ENCODE assay signal across 16 cellular contexts in the genomic region with DNA sequence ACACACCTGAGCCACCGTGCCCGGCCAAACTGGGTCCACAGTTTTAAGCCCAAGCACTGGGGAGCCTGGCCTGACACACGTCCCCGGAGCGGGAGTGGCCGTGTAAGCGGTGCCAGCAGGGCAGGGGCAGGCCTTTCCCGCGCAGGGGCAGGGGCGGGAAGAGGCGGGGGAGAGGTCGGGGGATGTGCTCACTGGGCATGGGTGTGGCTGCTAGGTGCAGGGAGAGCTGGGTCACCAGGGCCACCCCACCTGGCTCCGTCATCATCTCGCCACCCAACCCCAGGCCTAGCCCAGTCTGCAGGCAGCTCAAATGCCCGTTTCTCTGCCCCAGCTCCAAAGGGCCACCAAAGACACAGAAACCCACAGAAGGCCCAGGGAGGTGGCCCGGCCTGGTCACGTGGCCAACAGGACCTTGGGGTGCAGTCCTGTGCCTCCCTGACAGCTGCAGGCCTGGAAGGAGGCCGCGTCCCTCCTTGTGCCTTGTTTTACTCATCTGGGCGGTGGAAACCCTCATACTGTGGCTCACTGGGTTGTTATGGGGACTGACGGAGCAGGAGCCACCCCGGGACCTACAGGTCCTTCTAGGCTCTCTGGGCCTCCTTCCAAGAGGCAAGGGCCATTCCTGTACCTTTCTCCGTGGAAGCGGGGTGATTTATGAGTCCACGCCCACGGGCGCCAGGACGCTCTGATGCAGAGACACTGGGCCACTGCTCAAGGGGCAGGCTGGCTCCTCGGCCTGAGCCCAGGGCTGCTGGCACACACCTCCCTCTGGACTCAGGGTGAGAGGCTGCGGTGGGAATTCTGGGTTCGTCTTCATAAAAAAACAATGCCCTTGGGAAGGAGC. TPM values are rescaled to one million over a fixed set of nuclear protein-coding genes. Genes with fewer than 3 reads are reported as not detected.
DNase-seq lines count a peak whose midpoint lies in the region; ATAC-seq and TF ChIP-seq lines count a peak whose summit lies in the region.
"Had no signal": no experiment of that assay in that cellular context is flagged by ENCODE, and none has a peak within 500 bp of the region (broad histone marks: within the 10 kb centered on the region; RNA-seq: fewer than 3 reads in every experiment).

No MANE protein-coding gene starts in this region.

- DNase-seq in RWPE1 (ENCODE audit: low spot score) = no peak
- peak; percentile 90 for DNase-seq in colonic mucosa
- peak; percentile 88 to 93 (median 92) for DNase-seq in mucosa of descending colon
- no peak for DNase-seq in stimulated activated naive B cell treated with anti-CD40 and anti-IgM and Interleukin-4, amounts not matched to agents 10 μg/mL and 1 μg/mL and 100 μg/mL, for 72 hours
- DNase-seq in uterus = no peak
- DNase-seq in HEK293T (ENCODE audit: extremely low spot score) = no peak
- no peak for DNase-seq in GM13977 (ENCODE audit: low spot score)
- DNase-seq: COR-L47, H9, NCI-H187, NCI-H774, PC-3 had no signal

- no peaks in the 10 kb centered on the region for H3K9me3 ChIP-seq in colonic mucosa
- H3K9me3 ChIP-seq in mucosa of descending colon = no peaks in the 10 kb centered on the region
- H3K9me3 ChIP-seq in uterus = no peaks in the 10 kb centered on the region

- H3K4me1 Mint-ChIP-seq in stimulated activated naive B cell treated with anti-CD40 and anti-IgM and Interleukin-4, amounts not matched to agents 10 μg/mL and 1 μg/mL and 100 μg/mL, for 72 hours = peaks cover 0 to 10% of the 10 kb centered on the region in 2 donors
- H3K4me1 Mint-ChIP-seq: H9 had no signal

- TF ChIP-seq POLR2A in uterus (IDR thresholded peaks at IDR 0.05) = no peak

- no peak overlapping the region for H3K4me3 ChIP-seq in colonic mucosa
- no peak overlapping the region for H3K4me3 ChIP-seq in mucosa of descending colon
- H3K4me3 ChIP-seq in uterus = no peak overlapping the region

- H3K27me3 ChIP-seq in colonic mucosa (no peaks in the 10 kb centered on the region), uterus (no peaks in the 10 kb centered on the region)

- CTCF ChIA-PET in RWPE1 (lab: Yijun Ruan, JAX) (interaction anchor here (0.6 kb wide), 1 partner anchor 150 kb away, joined by 3 read pairs; no protein-coding TSS in a partner anchor), HEK293T (lab: Yijun Ruan, JAX) (no interaction called here)

- peak overlapping the region; percentile 68 for H3K27ac ChIP-seq in RWPE1
- peak overlapping the region; percentile 91 for H3K27ac ChIP-seq in colonic mucosa
- H3K27ac ChIP-seq in uterus = no peak overlapping the region
- H3K27ac ChIP-seq: HL-60 had no signal

- H3K4me3 Mint-ChIP-seq in stimulated activated naive B cell treated with anti-CD40 and anti-IgM and Interleukin-4, amounts not matched to agents 10 μg/mL and 1 μg/mL and 100 μg/mL, for 72 hours = no peak overlapping the region
- H3K4me3 Mint-ChIP-seq: H9 had no signal

- H3K9ac ChIP-seq in colonic mucosa (ENCODE audit: low read depth in 2 of 2, low read length in 2 of 2) = peak overlapping the region; percentile 60 to 88

- intact Hi-C loops in colonic mucosa (cut with DNase I) (no loop called here), mucosa of descending colon (cut with DNase I, micrococcal nuclease) (no loop called here), uterus (cut with DNase I; ENCODE audit: low total_unique reads) (no loop called here)

- H3K9me3 Mint-ChIP-seq in stimulated activated naive B cell treated with anti-CD40 and anti-IgM and Interleukin-4, amounts not matched to agents 10 μg/mL and 1 μg/mL and 100 μg/mL, for 72 hours = no peaks in the 10 kb centered on the region
- H3K9me3 Mint-ChIP-seq: H9 had no signal

- H3K36me3 ChIP-seq in colonic mucosa (peaks cover 2% of the 10 kb centered on the region), mucosa of descending colon (ENCODE audit: low read depth) (peaks cover 4% of the 10 kb centered on the region), uterus (no peaks in the 10 kb centered on the region)

- H3K27ac Mint-ChIP-seq in stimulated activated naive B cell treated with anti-CD40 and anti-IgM and Interleukin-4, amounts not matched to agents 10 μg/mL and 1 μg/mL and 100 μg/mL, for 72 hours = peak overlapping the region; percentile 5

- no peaks in the 10 kb centered on the region for H3K27me3 Mint-ChIP-seq in stimulated activated naive B cell treated with anti-CD40 and anti-IgM and Interleukin-4, amounts not matched to agents 10 μg/mL and 1 μg/mL and 100 μg/mL, for 72 hours

- peaks cover 36 to 49% of the 10 kb centered on the region in 2 donors for H3K36me3 Mint-ChIP-seq in stimulated activated naive B cell treated with anti-CD40 and anti-IgM and Interleukin-4, amounts not matched to agents 10 μg/mL and 1 μg/mL and 100 μg/mL, for 72 hours

- no peak for TF ChIP-seq CTCF in RWPE1 (conservative IDR thresholded peaks at IDR 0.05; ENCODE audit: low read depth)
- TF ChIP-seq CTCF in colonic mucosa (IDR thresholded peaks at IDR 0.05) = no peak
- no peak for TF ChIP-seq CTCF in mucosa of descending colon (IDR thresholded peaks at IDR 0.05)
- TF ChIP-seq CTCF in uterus (IDR thresholded peaks at IDR 0.05) = no peak
- no peak for TF ChIP-seq CTCF in GM13977 (IDR thresholded peaks at IDR 0.05; ENCODE audit: extremely low read depth, insufficient read depth, missing control alignments)

- H3K4me1 ChIP-seq in colonic mucosa = peaks cover 10% of the 10 kb centered on the region
- peaks cover 10% of the 10 kb centered on the region for H3K4me1 ChIP-seq in mucosa of descending colon (ENCODE audit: low read depth)
- no peaks in the 10 kb centered on the region for H3K4me1 ChIP-seq in uterus

- in situ Hi-C loops in GM13977 (cut with MboI; ENCODE audit: low pct_unique_long_range_greater_than_20kb, low sequenced_read_pairs, unreplicated experiment) = no loop called here

- ATAC-seq in mucosa of descending colon = peak; percentile 86
- no peak for ATAC-seq in stimulated activated naive B cell treated with anti-CD40 and anti-IgM and Interleukin-4, amounts not matched to agents 10 μg/mL and 1 μg/mL and 100 μg/mL, for 72 hours (replicated peaks)
- no peak for ATAC-seq in GM18873 (IDR thresholded peaks at IDR 0.05; ENCODE audit: low FRiP score, unreplicated experiment)
- ATAC-seq: PC-3 had no signal

- POLR2A ChIA-PET in RWPE1 (lab: Yijun Ruan, JAX; ENCODE audit: low non-redundant PET) = no interaction called here
- POLR2A ChIA-PET in HEK293T (lab: Yijun Ruan, JAX) = interaction anchor here (0.7 kb wide), 1 partner anchor 21 kb away, joined by 3 read pairs; no protein-coding TSS in a partner anchor

TF ChIP-seq in HEK293T, 16 proteins besides CTCF, POLR2A, EP300 and RAD21:
- no peak for TF ChIP-seq TARDBP (IDR thresholded peaks at IDR 0.05)
- TF ChIP-seq ZNF384 (IDR thresholded peaks at IDR 0.05) = no peak
- no peak for TF ChIP-seq FOXM1 (IDR thresholded peaks at IDR 0.05; ENCODE audit: borderline replicate concordance)
- no peak for TF ChIP-seq FOXK2 (IDR thresholded peaks at IDR 0.05)
- no peak for TF ChIP-seq NFRKB (IDR thresholded peaks at IDR 0.05)
- no peak for TF ChIP-seq LEF1 (IDR thresholded peaks at IDR 0.05; ENCODE audit: borderline replicate concordance)
- TF ChIP-seq CTBP1 (IDR thresholded peaks at IDR 0.05; ENCODE audit: borderline replicate concordance) = no peak
- no peak for TF ChIP-seq SP1 (IDR thresholded peaks at IDR 0.05)
TF ChIP-seq in HEK293T: peak in this region for 0.

RNA-seq across cellular contexts. Expression of a gene that starts 27.7 kb away (rescaled TPM):
- total RNA-seq in colonic mucosa (100 to 1,000 TPM; 211 to 260 TPM), mucosa of descending colon (100 to 1,000 TPM; 173 to 221 (median 192) TPM), uterus (100 to 1,000 TPM in 1 of 4 donors, 10 to 100 TPM in 2, 1 to 10 TPM in 1; 7.4 to 105 (median 82.4) TPM)

RNA-seq across cellular contexts. Expression of a gene that starts 29.6 kb away (rescaled TPM):
- 100 to 1,000 TPM; 110 to 123 TPM for total RNA-seq in colonic mucosa
- total RNA-seq in mucosa of descending colon = 100 to 1,000 TPM; 104 to 115 (median 112) TPM
- total RNA-seq in uterus = 10 to 100 TPM; 10.8 to 72.9 (median 14.1) TPM

RNA-seq across cellular contexts. Expression of a gene that starts 57.2 kb away (rescaled TPM):
- 1 to 10 TPM; 1.1 to 9.9 TPM for total RNA-seq in colonic mucosa
- 1 to 10 TPM; 2.4 to 5.1 (median 3.4) TPM for total RNA-seq in mucosa of descending colon
- not detected for total RNA-seq in uterus
- total RNA-seq: NCI-H460, PC-3, SK-MEL-5 had no signal

Comparison
In these comparisons a context has a peak if more than half of its experiments do, and no peak if none do; other contexts are left out.
1. DNase-seq: peak in colonic mucosa (single experiment) and mucosa of descending colon (3 of 3); none in RWPE1 (single experiment), stimulated activated naive B cell treated with anti-CD40 and anti-IgM and Interleukin-4, amounts not matched to agents 10 μg/mL and 1 μg/mL and 100 μg/mL, for 72 hours (single experiment), uterus (0 of 2), HEK293T (single experiment) and GM13977 (single experiment).
2. H3K27ac ChIP-seq: peak in RWPE1 (single experiment) and colonic mucosa (single experiment); none in uterus (0 of 2).